ENCODE assay signal across 8 cellular contexts in the genomic region with DNA sequence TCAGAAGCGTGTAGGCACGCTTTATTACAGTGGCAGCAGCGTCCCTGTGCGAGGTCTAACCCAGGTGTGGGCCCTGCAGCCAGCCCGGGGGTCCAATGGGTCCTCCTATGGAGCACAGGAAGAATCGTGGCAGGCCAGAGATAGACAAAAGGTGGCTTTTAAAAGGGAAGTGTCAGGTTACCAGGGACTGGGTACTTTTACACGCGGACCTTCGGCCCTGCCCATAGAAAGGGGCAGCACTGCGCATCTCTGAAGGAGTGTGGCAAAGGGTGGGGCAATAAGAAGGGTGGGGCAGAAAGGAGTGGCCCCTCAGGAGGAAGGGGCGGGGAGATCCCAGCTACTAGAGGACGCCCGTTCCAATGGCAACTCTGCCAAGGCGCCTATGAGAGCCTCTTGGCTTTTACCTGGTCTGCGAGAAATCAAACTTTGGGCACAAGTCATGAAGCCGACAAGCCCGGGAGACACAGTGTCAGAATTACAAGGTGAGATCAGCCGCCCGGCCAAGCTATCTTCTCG.
DNase-seq lines count a peak whose midpoint lies in the region; ATAC-seq lines count a peak whose summit lies in the region.

No MANE protein-coding gene starts in this region.

- H3K56ac ChIP-seq in mesendoderm (ENCODE audit: low read length) = peak overlapping the region; percentile 95

- DNase-seq in GM19238 (ENCODE audit: insufficient read length, low spot score) (peak; percentile 55), NCI-H345 (lab: John Stamatoyannopoulos, UW) (peak; percentile 92), mesendoderm (peak; percentile 98)
- DNase-seq in activated CD4-positive, alpha-beta T cell treated with anti-CD3 and anti-CD28 coated beads for 1 hour = peak; percentile 49
- DNase-seq in effector CD8-positive, alpha-beta T cell (lab: John Stamatoyannopoulos, UW) = peak; percentile 46
- peak; percentile 57 for DNase-seq in stimulated activated CD8-positive, alpha-beta memory T cell treated with anti-CD3 and anti-CD28 coated beads, Interleukin-7, amount 100 ng/mL, for 24 hours (ENCODE audit: low read depth)

- no peak overlapping the region for H4K8ac ChIP-seq in mesendoderm (ENCODE audit: low read depth, low read length)

- no peak overlapping the region for H4K5ac ChIP-seq in mesendoderm (ENCODE audit: low read length)

- H3K18ac ChIP-seq in mesendoderm (ENCODE audit: low read length) = peak overlapping the region; percentile 88

- H4K20me1 ChIP-seq in BLaER1 treated with 17β-estradiol and CSF1 and Interleukin-3, amounts not matched to agents 10 nM and 100 nM = peaks cover 29 to 43% (median 39%) of the 10 kb centered on the region in 11 experiments; a peak in 21 of 22 replicates

- H3K4me1 ChIP-seq in BLaER1 treated with 17β-estradiol and CSF1 and Interleukin-3, amounts not matched to agents 10 nM and 100 nM = peaks cover 18 to 31% (median 28%) of the 10 kb centered on the region in 10 experiments
- H3K4me1 ChIP-seq in mesendoderm (ENCODE audit: control insufficient read depth, low read depth, low read length) = peaks cover 3% of the 10 kb centered on the region

- peak overlapping the region; percentile 73 to 96 (median 92) for H3K27ac ChIP-seq in BLaER1 treated with 17β-estradiol and CSF1 and Interleukin-3, amounts not matched to agents 10 nM and 100 nM
- H3K27ac ChIP-seq in mesendoderm (ENCODE audit: low read depth, low read length) = peak overlapping the region; percentile 45

- peaks cover 10 to 45% (median 27%) of the 10 kb centered on the region in 11 experiments for H3K36me3 ChIP-seq in BLaER1 treated with 17β-estradiol and CSF1 and Interleukin-3, amounts not matched to agents 10 nM and 100 nM
- no peaks in the 10 kb centered on the region for H3K36me3 ChIP-seq in mesendoderm (ENCODE audit: control insufficient read depth, insufficient read depth, low read length)

- peak overlapping the region; percentile 99 for H3K23ac ChIP-seq in mesendoderm (ENCODE audit: low read length)

- no peak overlapping the region for H2BK15ac ChIP-seq in mesendoderm (replicated peaks; ENCODE audit: low read depth)

- WGBS in mesendoderm (ENCODE audit: extremely low coverage, insufficient coverage, low lambda C conversion rate) = no CpG with 5 or more reads among the region's 20 CpGs

- H2BK120ac ChIP-seq in mesendoderm (ENCODE audit: low read depth, low read length) = no peak overlapping the region

- H2BK5ac ChIP-seq in mesendoderm (ENCODE audit: low read length) = no peak overlapping the region

- peak overlapping the region; percentile 80 to 96 (median 93) for H3K9ac ChIP-seq in BLaER1 treated with 17β-estradiol and CSF1 and Interleukin-3, amounts not matched to agents 10 nM and 100 nM
- H3K9ac ChIP-seq in mesendoderm (ENCODE audit: low read length) = peak overlapping the region; percentile 98

- no peak overlapping the region for H2AK5ac ChIP-seq in mesendoderm (ENCODE audit: low read length)

- peak overlapping the region; percentile 75 for H3K4ac ChIP-seq in mesendoderm (ENCODE audit: low read depth, low read length)

- H3K4me3 ChIP-seq in BLaER1 treated with 17β-estradiol and CSF1 and Interleukin-3, amounts not matched to agents 10 nM and 100 nM = peak overlapping the region; percentile 65 to 94 (median 87)
- H3K4me3 ChIP-seq in mesendoderm (ENCODE audit: low read length) = peak overlapping the region; percentile 90

- no peaks in the 10 kb centered on the region for H3K27me3 ChIP-seq in BLaER1 treated with 17β-estradiol and CSF1 and Interleukin-3, amounts not matched to agents 10 nM and 100 nM
- no peaks in the 10 kb centered on the region for H3K27me3 ChIP-seq in mesendoderm (ENCODE audit: insufficient read depth, low read length, poor library complexity)

- H3K79me1 ChIP-seq in mesendoderm (ENCODE audit: low read length) = peaks cover 9% of the 10 kb centered on the region

- ATAC-seq in HG03354 (IDR thresholded peaks at IDR 0.05; ENCODE audit: poor library complexity, severe bottlenecking, unreplicated experiment) = peak; percentile 74

- peaks cover 0 to 27% (median 23%) of the 10 kb centered on the region in 11 experiments; a peak in 15 of 22 replicates for H3K9me3 ChIP-seq in BLaER1 treated with 17β-estradiol and CSF1 and Interleukin-3, amounts not matched to agents 10 nM and 100 nM (replicated peaks in 1 of 11)

- peak overlapping the region; percentile 75 to 99 (median 91) for H3K4me2 ChIP-seq in BLaER1 treated with 17β-estradiol and CSF1 and Interleukin-3, amounts not matched to agents 10 nM and 100 nM
- H3K4me2 ChIP-seq in mesendoderm (ENCODE audit: low read length) = peak overlapping the region; percentile 79

- H3K79me2 ChIP-seq in mesendoderm (ENCODE audit: control insufficient read depth, insufficient read depth, low read length) = peaks cover 23% of the 10 kb centered on the region

Comparison
In these comparisons a context has a peak if more than half of its experiments do, and no peak if none do; other contexts are left out.
1. Peak in every context shown above with its lines: DNase-seq, ATAC-seq, H3K4me3 ChIP-seq and H3K27ac ChIP-seq.
2. DNase-seq: peak in every context shown above with its lines; median percentile 98 in mesendoderm; 92 in NCI-H345; 57 in stimulated activated CD8-positive, alpha-beta memory T cell treated with anti-CD3 and anti-CD28 coated beads, Interleukin-7, amount 100 ng/mL, for 24 hours; 55 in GM19238; 49 in activated CD4-positive, alpha-beta T cell treated with anti-CD3 and anti-CD28 coated beads for 1 hour; 46 in effector CD8-positive, alpha-beta T cell.